ENCODE assay signal across 8 cellular contexts in genomic region chr3:108818404-108818803, GRCh38. TPM values are rescaled to one million over a fixed set of nuclear protein-coding genes. Genes with fewer than 3 reads are reported as not detected.
DNase-seq lines count a peak whose midpoint lies in the region; ATAC-seq and TF ChIP-seq lines count a peak whose summit lies in the region.

No MANE protein-coding gene starts in this region.

- CTCF ChIA-PET in CD4-positive, alpha-beta memory T cell (lab: Charles Lee; ENCODE audit: partially characterized antibody) = interaction anchor here (0.7 to 6.2 kb wide), 33 partner anchors 8 to 332 kb away, joined by 3 to 149 read pairs (median 5); partner anchors contain the start of genes CIP2A and DZIP3
- CTCF ChIA-PET in activated naive CD4-positive, alpha-beta T cell treated with anti-CD3 and anti-CD28 coated beads, Interleukin-2, amount 10 ng/mL, durations not matched to agents 7 days and 5 days (lab: Charles Lee) = interaction anchor here (0.6 to 8.2 kb wide), 19 partner anchors 10 to 329 kb away, joined by 3 to 85 read pairs (median 5); no protein-coding TSS in a partner anchor

- no peak overlapping the region for H3K4me3 ChIP-seq in CD4-positive, alpha-beta memory T cell (ENCODE audit: low read length in 2 of 2)
- H3K4me3 ChIP-seq in Peyer's patch = no peak overlapping the region

- H3K27ac Mint-ChIP-seq in CD4-positive, alpha-beta memory T cell = peak overlapping the region; percentile 23 to 78 (median 73)
- H3K27ac Mint-ChIP-seq in activated naive CD4-positive, alpha-beta T cell treated with anti-CD3 and anti-CD28 coated beads, Interleukin-2, amount 10 ng/mL, durations not matched to agents 7 days and 5 days = peak overlapping the region; percentile 16

- no peaks in the 10 kb centered on the region for H3K36me3 ChIP-seq in CD4-positive, alpha-beta memory T cell (ENCODE audit: insufficient read depth, low read length)
- H3K36me3 ChIP-seq in Peyer's patch = no peaks in the 10 kb centered on the region

- intact Hi-C loops in CD4-positive, alpha-beta memory T cell (cut with micrococcal nuclease) = loop anchor here (1.0 to 5.0 kb wide), 7 partner anchors 12 to 329 kb away; partner anchors contain the start of genes CIP2A and DZIP3

- H3K36me3 Mint-ChIP-seq in CD4-positive, alpha-beta memory T cell = peaks cover 0 to 6% of the 10 kb centered on the region in 2 donors
- peaks cover 11% of the 10 kb centered on the region for H3K36me3 Mint-ChIP-seq in activated naive CD4-positive, alpha-beta T cell treated with anti-CD3 and anti-CD28 coated beads, Interleukin-2, amount 10 ng/mL, durations not matched to agents 7 days and 5 days

- H3K4me1 ChIP-seq in CD4-positive, alpha-beta memory T cell (ENCODE audit: insufficient read depth, low read length) = peaks cover 37% of the 10 kb centered on the region
- no peaks in the 10 kb centered on the region for H3K4me1 ChIP-seq in Peyer's patch

- peak; percentile 69 for ATAC-seq in GM19043 (IDR thresholded peaks at IDR 0.05; ENCODE audit: low read depth, unreplicated experiment)
- ATAC-seq in HG03342 (IDR thresholded peaks at IDR 0.05; ENCODE audit: unreplicated experiment) = peak; percentile 79

- peak; percentile 74 to 82 (median 77) for DNase-seq in CD4-positive, alpha-beta memory T cell
- DNase-seq in Peyer's patch (peak in 2 of 3 donors; percentile 25 to 69), mucosa of gallbladder (ENCODE audit: low spot score) (peak; percentile 11), hippocampal formation (lab: John Stamatoyannopoulos, UW) (no peak), GM19238 (ENCODE audit: insufficient read length, low spot score) (no peak)
- peak; percentile 78 for DNase-seq in activated naive CD4-positive, alpha-beta T cell treated with anti-CD3 and anti-CD28 coated beads, Interleukin-2, amount 10 ng/mL, durations not matched to agents 7 days and 5 days

- H3K27me3 ChIP-seq in CD4-positive, alpha-beta memory T cell (ENCODE audit: insufficient read depth, low read length) = no peaks in the 10 kb centered on the region
- H3K27me3 ChIP-seq in Peyer's patch = no peaks in the 10 kb centered on the region

- H3K4me3 Mint-ChIP-seq in CD4-positive, alpha-beta memory T cell = peak overlapping the region in 6 of 8 donors; percentile 15 to 60 (median 34)
- peak overlapping the region; percentile 6 for H3K4me3 Mint-ChIP-seq in activated naive CD4-positive, alpha-beta T cell treated with anti-CD3 and anti-CD28 coated beads, Interleukin-2, amount 10 ng/mL, durations not matched to agents 7 days and 5 days

- no peaks in the 10 kb centered on the region for H3K27me3 Mint-ChIP-seq in CD4-positive, alpha-beta memory T cell
- no peaks in the 10 kb centered on the region for H3K27me3 Mint-ChIP-seq in activated naive CD4-positive, alpha-beta T cell treated with anti-CD3 and anti-CD28 coated beads, Interleukin-2, amount 10 ng/mL, durations not matched to agents 7 days and 5 days

- no peaks in the 10 kb centered on the region for H3K9me3 ChIP-seq in CD4-positive, alpha-beta memory T cell (ENCODE audit: control insufficient read depth in 1 of 2, low read length in 2 of 2)
- no peaks in the 10 kb centered on the region for H3K9me3 ChIP-seq in Peyer's patch

- no peak overlapping the region for H3K27ac ChIP-seq in CD4-positive, alpha-beta memory T cell (ENCODE audit: low read depth, low read length)
- H3K27ac ChIP-seq in Peyer's patch = no peak overlapping the region

- peaks cover 0 to 6% (median 0%) of the 10 kb centered on the region in 8 donors for H3K9me3 Mint-ChIP-seq in CD4-positive, alpha-beta memory T cell
- peaks cover 11% of the 10 kb centered on the region for H3K9me3 Mint-ChIP-seq in activated naive CD4-positive, alpha-beta T cell treated with anti-CD3 and anti-CD28 coated beads, Interleukin-2, amount 10 ng/mL, durations not matched to agents 7 days and 5 days

- H3K4me1 Mint-ChIP-seq in CD4-positive, alpha-beta memory T cell = peaks cover 23 to 42% (median 27%) of the 10 kb centered on the region in 4 donors
- H3K4me1 Mint-ChIP-seq in activated naive CD4-positive, alpha-beta T cell treated with anti-CD3 and anti-CD28 coated beads, Interleukin-2, amount 10 ng/mL, durations not matched to agents 7 days and 5 days = peaks cover 34% of the 10 kb centered on the region

- peak in 4 of 6 experiments; percentile 38 to 74 (median 63) for TF ChIP-seq CTCF in Peyer's patch (IDR thresholded peaks at IDR 0.05)

- POLR2A ChIA-PET in CD4-positive, alpha-beta memory T cell (lab: Charles Lee; ENCODE audit: partially characterized antibody) = interaction anchor here (0.6 to 8.1 kb wide), 10 partner anchors 12 to 229 kb away, joined by 3 to 221 read pairs (median 3); partner anchors contain the start of genes CIP2A and DZIP3

- TF ChIP-seq POLR2A in Peyer's patch (IDR thresholded peaks at IDR 0.05) = no peak

RNA-seq across cellular contexts. Expression of gene TRAT1, which starts 4.2 kb away (rescaled TPM):
- 100 to 1,000 TPM; 164 to 169 TPM for total RNA-seq in CD4-positive, alpha-beta memory T cell
- 100 to 1,000 TPM; 227 to 367 TPM for polyA plus RNA-seq in CD4-positive, alpha-beta memory T cell
- total RNA-seq in Peyer's patch = 1 to 10 TPM in 2 of 4 donors, not detected in 2; 2.3 to 3.3 TPM
- 0.78 TPM for total RNA-seq in mucosa of gallbladder

Comparison
In these comparisons a context has a peak if more than half of its experiments do, and no peak if none do; other contexts are left out.
1. DNase-seq: peak in CD4-positive, alpha-beta memory T cell (5 of 5), Peyer's patch (2 of 3), activated naive CD4-positive, alpha-beta T cell treated with anti-CD3 and anti-CD28 coated beads, Interleukin-2, amount 10 ng/mL, durations not matched to agents 7 days and 5 days (single experiment) and mucosa of gallbladder (single experiment); none in hippocampal formation (0 of 2) and GM19238 (single experiment).
2. RNA of gene TRAT1, which starts 4.2 kb away (total RNA-seq): 164 to 169 TPM in CD4-positive, alpha-beta memory T cell; 2.3 to 3.3 TPM in Peyer's patch and 0.78 TPM in mucosa of gallbladder (single experiment); every median in the first group is over 10 times any median in the second.